In the genomic region with DNA sequence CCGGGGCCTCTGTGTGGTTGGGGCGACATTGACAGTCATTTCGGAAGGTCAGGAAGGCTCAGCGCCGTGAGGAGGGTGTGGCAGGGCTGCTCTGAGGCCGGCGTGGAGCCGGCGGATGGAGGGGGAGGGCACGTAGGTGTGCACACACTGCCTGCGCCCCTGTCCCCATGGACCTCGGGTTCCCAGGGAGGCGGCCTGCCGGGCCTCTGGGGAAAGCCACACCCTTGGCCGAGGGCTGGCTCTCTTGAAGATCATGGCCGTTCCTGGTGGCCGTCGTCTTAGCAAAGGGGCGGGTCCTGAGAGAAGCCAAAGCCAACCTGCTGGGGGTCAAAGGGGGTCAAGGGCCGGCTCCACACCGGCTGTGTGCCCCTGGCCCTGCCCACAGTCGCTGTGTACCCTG, we compare ENCODE assay signal across 1 cellular context.
TF ChIP-seq lines count a peak whose summit lies in the region.

No MANE protein-coding gene starts in this region.

TF ChIP-seq in H1, 55 proteins besides CTCF, POLR2A, EP300 and RAD21:
- TF ChIP-seq SIX5 (IDR thresholded peaks at IDR 0.05; ENCODE audit: low read depth, low read length) (no peak), RBBP5 (IDR thresholded peaks at IDR 0.05; ENCODE audit: borderline replicate concordance, low read depth, low read length) (no peak), TCF12 (IDR thresholded peaks at IDR 0.05; ENCODE audit: low read depth, low read length) (no peak), EGR1 (IDR thresholded peaks at IDR 0.05; ENCODE audit: borderline replicate concordance, low read depth, low read length) (no peak), NRF1 (IDR thresholded peaks at IDR 0.05; ENCODE audit: low read depth, low read length) (no peak), HDAC6 (IDR thresholded peaks at IDR 0.05; ENCODE audit: low read depth, low read length) (no peak), BCL11A (IDR thresholded peaks at IDR 0.05; ENCODE audit: low read depth in 2 of 2, low read length in 2 of 2) (no peak), TEAD4 (IDR thresholded peaks at IDR 0.05; ENCODE audit: low read depth, low read length) (no peak), GTF2F1 (IDR thresholded peaks at IDR 0.05; ENCODE audit: borderline replicate concordance, low read depth, low read length) (no peak), TAF1 (IDR thresholded peaks at IDR 0.05; ENCODE audit: low read depth, low read length) (no peak), TBP (IDR thresholded peaks at IDR 0.05; ENCODE audit: low read depth, low read length) (no peak), SAP30 (IDR thresholded peaks at IDR 0.05; ENCODE audit: insufficient read depth, insufficient replicate concordance, low read length) (no peak), CREB1 (IDR thresholded peaks at IDR 0.05) (no peak), ZNF274 (IDR thresholded peaks at IDR 0.05; ENCODE audit: borderline replicate concordance, extremely low read depth, low read length) (no peak)
- TF ChIP-seq, protein P1, sequence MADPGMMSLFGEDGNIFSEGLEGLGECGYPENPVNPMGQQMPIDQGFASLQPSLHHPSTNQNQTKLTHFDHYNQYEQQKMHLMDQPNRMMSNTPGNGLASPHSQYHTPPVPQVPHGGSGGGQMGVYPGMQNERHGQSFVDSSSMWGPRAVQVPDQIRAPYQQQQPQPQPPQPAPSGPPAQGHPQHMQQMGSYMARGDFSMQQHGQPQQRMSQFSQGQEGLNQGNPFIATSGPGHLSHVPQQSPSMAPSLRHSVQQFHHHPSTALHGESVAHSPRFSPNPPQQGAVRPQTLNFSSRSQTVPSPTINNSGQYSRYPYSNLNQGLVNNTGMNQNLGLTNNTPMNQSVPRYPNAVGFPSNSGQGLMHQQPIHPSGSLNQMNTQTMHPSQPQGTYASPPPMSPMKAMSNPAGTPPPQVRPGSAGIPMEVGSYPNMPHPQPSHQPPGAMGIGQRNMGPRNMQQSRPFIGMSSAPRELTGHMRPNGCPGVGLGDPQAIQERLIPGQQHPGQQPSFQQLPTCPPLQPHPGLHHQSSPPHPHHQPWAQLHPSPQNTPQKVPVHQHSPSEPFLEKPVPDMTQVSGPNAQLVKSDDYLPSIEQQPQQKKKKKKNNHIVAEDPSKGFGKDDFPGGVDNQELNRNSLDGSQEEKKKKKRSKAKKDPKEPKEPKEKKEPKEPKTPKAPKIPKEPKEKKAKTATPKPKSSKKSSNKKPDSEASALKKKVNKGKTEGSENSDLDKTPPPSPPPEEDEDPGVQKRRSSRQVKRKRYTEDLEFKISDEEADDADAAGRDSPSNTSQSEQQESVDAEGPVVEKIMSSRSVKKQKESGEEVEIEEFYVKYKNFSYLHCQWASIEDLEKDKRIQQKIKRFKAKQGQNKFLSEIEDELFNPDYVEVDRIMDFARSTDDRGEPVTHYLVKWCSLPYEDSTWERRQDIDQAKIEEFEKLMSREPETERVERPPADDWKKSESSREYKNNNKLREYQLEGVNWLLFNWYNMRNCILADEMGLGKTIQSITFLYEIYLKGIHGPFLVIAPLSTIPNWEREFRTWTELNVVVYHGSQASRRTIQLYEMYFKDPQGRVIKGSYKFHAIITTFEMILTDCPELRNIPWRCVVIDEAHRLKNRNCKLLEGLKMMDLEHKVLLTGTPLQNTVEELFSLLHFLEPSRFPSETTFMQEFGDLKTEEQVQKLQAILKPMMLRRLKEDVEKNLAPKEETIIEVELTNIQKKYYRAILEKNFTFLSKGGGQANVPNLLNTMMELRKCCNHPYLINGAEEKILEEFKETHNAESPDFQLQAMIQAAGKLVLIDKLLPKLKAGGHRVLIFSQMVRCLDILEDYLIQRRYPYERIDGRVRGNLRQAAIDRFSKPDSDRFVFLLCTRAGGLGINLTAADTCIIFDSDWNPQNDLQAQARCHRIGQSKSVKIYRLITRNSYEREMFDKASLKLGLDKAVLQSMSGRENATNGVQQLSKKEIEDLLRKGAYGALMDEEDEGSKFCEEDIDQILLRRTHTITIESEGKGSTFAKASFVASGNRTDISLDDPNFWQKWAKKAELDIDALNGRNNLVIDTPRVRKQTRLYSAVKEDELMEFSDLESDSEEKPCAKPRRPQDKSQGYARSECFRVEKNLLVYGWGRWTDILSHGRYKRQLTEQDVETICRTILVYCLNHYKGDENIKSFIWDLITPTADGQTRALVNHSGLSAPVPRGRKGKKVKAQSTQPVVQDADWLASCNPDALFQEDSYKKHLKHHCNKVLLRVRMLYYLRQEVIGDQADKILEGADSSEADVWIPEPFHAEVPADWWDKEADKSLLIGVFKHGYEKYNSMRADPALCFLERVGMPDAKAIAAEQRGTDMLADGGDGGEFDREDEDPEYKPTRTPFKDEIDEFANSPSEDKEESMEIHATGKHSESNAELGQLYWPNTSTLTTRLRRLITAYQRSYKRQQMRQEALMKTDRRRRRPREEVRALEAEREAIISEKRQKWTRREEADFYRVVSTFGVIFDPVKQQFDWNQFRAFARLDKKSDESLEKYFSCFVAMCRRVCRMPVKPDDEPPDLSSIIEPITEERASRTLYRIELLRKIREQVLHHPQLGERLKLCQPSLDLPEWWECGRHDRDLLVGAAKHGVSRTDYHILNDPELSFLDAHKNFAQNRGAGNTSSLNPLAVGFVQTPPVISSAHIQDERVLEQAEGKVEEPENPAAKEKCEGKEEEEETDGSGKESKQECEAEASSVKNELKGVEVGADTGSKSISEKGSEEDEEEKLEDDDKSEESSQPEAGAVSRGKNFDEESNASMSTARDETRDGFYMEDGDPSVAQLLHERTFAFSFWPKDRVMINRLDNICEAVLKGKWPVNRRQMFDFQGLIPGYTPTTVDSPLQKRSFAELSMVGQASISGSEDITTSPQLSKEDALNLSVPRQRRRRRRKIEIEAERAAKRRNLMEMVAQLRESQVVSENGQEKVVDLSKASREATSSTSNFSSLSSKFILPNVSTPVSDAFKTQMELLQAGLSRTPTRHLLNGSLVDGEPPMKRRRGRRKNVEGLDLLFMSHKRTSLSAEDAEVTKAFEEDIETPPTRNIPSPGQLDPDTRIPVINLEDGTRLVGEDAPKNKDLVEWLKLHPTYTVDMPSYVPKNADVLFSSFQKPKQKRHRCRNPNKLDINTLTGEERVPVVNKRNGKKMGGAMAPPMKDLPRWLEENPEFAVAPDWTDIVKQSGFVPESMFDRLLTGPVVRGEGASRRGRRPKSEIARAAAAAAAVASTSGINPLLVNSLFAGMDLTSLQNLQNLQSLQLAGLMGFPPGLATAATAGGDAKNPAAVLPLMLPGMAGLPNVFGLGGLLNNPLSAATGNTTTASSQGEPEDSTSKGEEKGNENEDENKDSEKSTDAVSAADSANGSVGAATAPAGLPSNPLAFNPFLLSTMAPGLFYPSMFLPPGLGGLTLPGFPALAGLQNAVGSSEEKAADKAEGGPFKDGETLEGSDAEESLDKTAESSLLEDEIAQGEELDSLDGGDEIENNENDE (IDR thresholded peaks at IDR 0.05; ENCODE audit: insufficient replicate concordance, low read length): no peak
- TF ChIP-seq, protein P2, sequence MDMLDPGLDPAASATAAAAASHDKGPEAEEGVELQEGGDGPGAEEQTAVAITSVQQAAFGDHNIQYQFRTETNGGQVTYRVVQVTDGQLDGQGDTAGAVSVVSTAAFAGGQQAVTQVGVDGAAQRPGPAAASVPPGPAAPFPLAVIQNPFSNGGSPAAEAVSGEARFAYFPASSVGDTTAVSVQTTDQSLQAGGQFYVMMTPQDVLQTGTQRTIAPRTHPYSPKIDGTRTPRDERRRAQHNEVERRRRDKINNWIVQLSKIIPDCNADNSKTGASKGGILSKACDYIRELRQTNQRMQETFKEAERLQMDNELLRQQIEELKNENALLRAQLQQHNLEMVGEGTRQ (IDR thresholded peaks at IDR 0.05; ENCODE audit: low read length): no peak
- TF ChIP-seq, protein P3, sequence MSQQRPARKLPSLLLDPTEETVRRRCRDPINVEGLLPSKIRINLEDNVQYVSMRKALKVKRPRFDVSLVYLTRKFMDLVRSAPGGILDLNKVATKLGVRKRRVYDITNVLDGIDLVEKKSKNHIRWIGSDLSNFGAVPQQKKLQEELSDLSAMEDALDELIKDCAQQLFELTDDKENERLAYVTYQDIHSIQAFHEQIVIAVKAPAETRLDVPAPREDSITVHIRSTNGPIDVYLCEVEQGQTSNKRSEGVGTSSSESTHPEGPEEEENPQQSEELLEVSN (IDR thresholded peaks at IDR 0.05): no peak
TF ChIP-seq in H1: peak in this region for 0.
